In the genomic region with DNA sequence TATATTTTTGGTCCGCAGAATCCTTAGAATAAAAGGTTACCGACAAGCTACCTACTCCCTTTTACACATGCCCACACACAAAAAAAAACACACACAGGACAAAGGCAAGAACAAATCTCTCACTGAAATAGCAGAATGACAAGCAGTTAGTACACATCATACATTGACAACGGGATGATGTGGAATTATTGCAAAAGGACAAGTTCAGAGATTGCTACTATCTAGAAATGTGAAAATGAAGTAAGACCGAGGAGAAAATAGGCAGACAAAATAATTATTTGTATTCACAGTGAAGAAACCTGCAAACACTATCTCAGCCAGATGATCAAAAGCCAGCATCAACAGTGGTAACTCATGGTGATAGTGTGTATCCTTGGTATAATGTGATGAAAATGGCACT, we compare ENCODE assay signal across 23 cellular contexts.
"Had no signal": no experiment of that assay in that cellular context is flagged by ENCODE, and none has a peak within 500 bp of the region (broad histone marks: within the 10 kb centered on the region; RNA-seq: fewer than 3 reads in every experiment).

No MANE protein-coding gene starts in this region.

- H3K27ac Mint-ChIP-seq: dendritic cell treated with granulocyte-macrophage colony-stimulating factor and Interleukin-4, amounts not matched to agents 40 ng/mL and 50 ng/mL, for 4 days; effector memory CD8-positive, alpha-beta T cell; endodermal cell; mesothelial cell of epicardium had no signal

- ATAC-seq: effector memory CD8-positive, alpha-beta T cell; esophagus mucosa; gastrocnemius medialis; heart right ventricle; left cardiac atrium; lower lobe of right lung; mucosa of descending colon had no signal

- H3K4me3 Mint-ChIP-seq: dendritic cell treated with granulocyte-macrophage colony-stimulating factor and Interleukin-4, amounts not matched to agents 40 ng/mL and 50 ng/mL, for 4 days; effector memory CD8-positive, alpha-beta T cell; endodermal cell; mesothelial cell of epicardium had no signal

- H3K9me3 Mint-ChIP-seq: dendritic cell treated with granulocyte-macrophage colony-stimulating factor and Interleukin-4, amounts not matched to agents 40 ng/mL and 50 ng/mL, for 4 days; endodermal cell had no signal

- H3K27ac ChIP-seq: colonic mucosa, epithelial cell of prostate, esophagus squamous epithelium, gastrocnemius medialis, heart right ventricle, left ventricle myocardium inferior, lower lobe of right lung had no signal

- H3K36me3 ChIP-seq: colonic mucosa, esophagus squamous epithelium, gastrocnemius medialis, heart right ventricle, left ventricle myocardium inferior, lower lobe of right lung had no signal

- H3K9me3 ChIP-seq: colonic mucosa, esophagus squamous epithelium, gastrocnemius medialis, heart right ventricle, left ventricle myocardium inferior, lower lobe of right lung, mucosa of descending colon had no signal

- H3K36me3 Mint-ChIP-seq: mesothelial cell of epicardium had no signal

- H3K27me3 ChIP-seq: colonic mucosa, esophagus squamous epithelium, gastrocnemius medialis had no signal

- DNase-seq: colonic mucosa; cortex of kidney; effector CD8-positive, alpha-beta T cell; effector memory CD8-positive, alpha-beta T cell; endodermal cell; erythroblast; esophagus squamous epithelium; foreskin fibroblast; foreskin melanocyte; gastrocnemius medialis; glutamatergic neuron; head of caudate nucleus; heart right ventricle; hippocampal formation; left cardiac atrium; left ventricle myocardium inferior; lower lobe of right lung; mesenchymal stem cell; mucosa of descending colon had no signal

- H3K4me1 ChIP-seq: colonic mucosa, esophagus squamous epithelium, gastrocnemius medialis, left ventricle myocardium inferior had no signal

- H3K27me3 Mint-ChIP-seq: dendritic cell treated with granulocyte-macrophage colony-stimulating factor and Interleukin-4, amounts not matched to agents 40 ng/mL and 50 ng/mL, for 4 days had no signal

- H3K4me3 ChIP-seq: colonic mucosa, esophagus squamous epithelium, gastrocnemius medialis, heart right ventricle, left ventricle myocardium inferior, lower lobe of right lung, mucosa of descending colon had no signal

- H3K4me1 Mint-ChIP-seq: endodermal cell, mesothelial cell of epicardium had no signal
